21 cellular contexts compared by ENCODE assay signal in the genomic region with DNA sequence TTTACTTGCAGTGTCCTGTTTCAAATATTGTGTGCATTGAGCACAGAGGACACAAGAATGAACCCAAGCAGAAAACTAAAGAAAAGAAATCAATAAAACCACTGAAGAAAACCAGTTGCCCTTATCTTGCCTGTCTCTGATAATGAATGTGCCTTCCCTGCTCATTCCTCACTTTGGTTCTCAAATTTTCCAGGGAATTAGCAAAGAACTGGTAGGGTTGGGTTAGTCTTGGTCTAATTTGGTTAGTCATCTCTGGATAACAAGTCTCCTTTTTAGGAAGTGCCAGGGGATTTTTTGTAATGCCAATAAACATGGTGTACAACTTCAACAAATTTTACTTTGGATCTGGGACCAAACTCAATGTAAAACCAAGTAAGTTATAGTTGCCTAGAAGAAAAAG.
DNase-seq lines count a peak whose midpoint lies in the region; ATAC-seq and TF ChIP-seq lines count a peak whose summit lies in the region.
"Had no signal": no experiment of that assay in that cellular context is flagged by ENCODE, and none has a peak within 500 bp of the region (broad histone marks: within the 10 kb centered on the region; RNA-seq: fewer than 3 reads in every experiment).

No MANE protein-coding gene starts in this region.

- H3K4me1 ChIP-seq in Loucy (ENCODE audit: insufficient read depth, low read length, poor library complexity, severe bottlenecking), result peaks cover 56% of the 10 kb centered on the region

- H3K9ac ChIP-seq in Loucy (ENCODE audit: low read depth, low read length, poor library complexity, severe bottlenecking), result peak overlapping the region; percentile 45

- no peak overlapping the region for H3K4me3 ChIP-seq in Loucy (ENCODE audit: low read length, poor library complexity, severe bottlenecking)
- H3K4me3 ChIP-seq: right lobe of liver, tibial nerve had no signal

- peaks cover 57% of the 10 kb centered on the region; the same call in 1 of the 2 replicates for H3K36me3 ChIP-seq in Loucy (ENCODE audit: insufficient read depth, low read length)
- H3K36me3 ChIP-seq: right lobe of liver, tibial nerve had no signal

- H3F3A ChIP-seq in Loucy (ENCODE audit: low read depth), result 0 out of 2 replicates have a peak, but pooled peaks cover 6% of the 10 kb centered on the region

- no peaks in the 10 kb centered on the region for H3K9me3 ChIP-seq in Loucy (ENCODE audit: insufficient read depth, low read depth, low read length)
- H3K9me3 ChIP-seq: right lobe of liver, tibial nerve had no signal

- H3K79me2 ChIP-seq in Loucy (ENCODE audit: insufficient read depth, low read length), result peaks cover 96% of the 10 kb centered on the region

- TF ChIP-seq CTCF in Loucy (conservative IDR thresholded peaks at IDR 0.05; ENCODE audit: low read length) (no peak), nephron (IDR thresholded peaks at IDR 0.05; ENCODE audit: unreplicated experiment in 3 of 3) (no peak)

- H3K27me3 Mint-ChIP-seq in T-helper 2 cell treated with Interferon-gamma antibody and Interleukin-4, amounts not matched to agents 5 μg/mL and 100 μg/mL, for 36 hours (ENCODE audit: low read depth), result no peaks in the 10 kb centered on the region
- H3K27me3 Mint-ChIP-seq in activated naive CD8-positive, alpha-beta T cell treated with anti-CD3 and anti-CD28 coated beads, Interleukin-2, amount 50 U/mL, for 24 hours, result no peaks in the 10 kb centered on the region
- peaks cover 3% of the 10 kb centered on the region for H3K27me3 Mint-ChIP-seq in nephron (ENCODE audit: low read depth)
- H3K27me3 Mint-ChIP-seq: brain had no signal

- ATAC-seq in activated naive CD8-positive, alpha-beta T cell treated with anti-CD3 and anti-CD28 coated beads, Interleukin-2, amount 50 U/mL, for 24 hours, result no peak
- ATAC-seq in GM19351 (IDR thresholded peaks at IDR 0.05; ENCODE audit: unreplicated experiment) (no peak), HG02610 (IDR thresholded peaks at IDR 0.05; ENCODE audit: unreplicated experiment) (no peak)
- ATAC-seq: right lobe of liver had no signal

- no peaks in the 10 kb centered on the region for H3K9me2 ChIP-seq in Loucy (replicated peaks; ENCODE audit: low read depth, low read length)

- peak overlapping the region; percentile 86 for H3K4me3 Mint-ChIP-seq in T-helper 2 cell treated with Interferon-gamma antibody and Interleukin-4, amounts not matched to agents 5 μg/mL and 100 μg/mL, for 36 hours
- peak overlapping the region; percentile 86 for H3K4me3 Mint-ChIP-seq in activated naive CD8-positive, alpha-beta T cell treated with anti-CD3 and anti-CD28 coated beads, Interleukin-2, amount 50 U/mL, for 24 hours
- H3K4me3 Mint-ChIP-seq in nephron, result no peak overlapping the region
- H3K4me3 Mint-ChIP-seq: brain had no signal

- no peak for DNase-seq in T-helper 2 cell treated with Interferon-gamma antibody and Interleukin-4, amounts not matched to agents 5 μg/mL and 100 μg/mL, for 36 hours (ENCODE audit: low spot score)
- no peak for DNase-seq in T-helper 2 cell
- no peak for DNase-seq in activated naive CD8-positive, alpha-beta T cell treated with anti-CD3 and anti-CD28 coated beads, Interleukin-2, amount 50 U/mL, for 24 hours
- no peak for DNase-seq in stimulated activated CD4-positive, alpha-beta T cell treated with anti-CD3 and anti-CD28 coated beads, Interleukin-2, amount 100 ng/mL, for 24 hours
- DNase-seq: 8988T; dermis blood vessel endothelial cell; EL; H7; head of caudate nucleus; mesenchymal stem cell; NCI-H2029; NCI-H524 treated with DMSO at 0.1 percent for 48 hours; occipital lobe; right lobe of liver; stimulated activated CD4-positive, alpha-beta T cell treated with anti-CD3 and anti-CD28 coated beads, Interleukin-2, amount 100 ng/mL, for 48 hours had no signal

- peak overlapping the region; percentile 31 for H3K4me2 ChIP-seq in Loucy (ENCODE audit: low read depth, low read length, poor library complexity, severe bottlenecking)

- H3K9me3 Mint-ChIP-seq in T-helper 2 cell treated with Interferon-gamma antibody and Interleukin-4, amounts not matched to agents 5 μg/mL and 100 μg/mL, for 36 hours, result no peaks in the 10 kb centered on the region
- H3K9me3 Mint-ChIP-seq in activated naive CD8-positive, alpha-beta T cell treated with anti-CD3 and anti-CD28 coated beads, Interleukin-2, amount 50 U/mL, for 24 hours, result no peaks in the 10 kb centered on the region
- no peaks in the 10 kb centered on the region for H3K9me3 Mint-ChIP-seq in nephron
- H3K9me3 Mint-ChIP-seq: brain had no signal

- H3K27me3 ChIP-seq in Loucy (ENCODE audit: insufficient read depth, low read length, poor library complexity, severe bottlenecking), result no peaks in the 10 kb centered on the region
- H3K27me3 ChIP-seq: right lobe of liver, tibial nerve had no signal

- H4K20me1 ChIP-seq in Loucy (ENCODE audit: insufficient read depth, low read length, poor library complexity, severe bottlenecking), result peaks cover 31% of the 10 kb centered on the region

- H3K27ac Mint-ChIP-seq in T-helper 2 cell treated with Interferon-gamma antibody and Interleukin-4, amounts not matched to agents 5 μg/mL and 100 μg/mL, for 36 hours, result peak overlapping the region; percentile 90
- H3K27ac Mint-ChIP-seq in activated naive CD8-positive, alpha-beta T cell treated with anti-CD3 and anti-CD28 coated beads, Interleukin-2, amount 50 U/mL, for 24 hours, result peak overlapping the region; percentile 99
- peak overlapping the region; percentile 61 to 81 (median 76) for H3K27ac Mint-ChIP-seq in nephron

- no peak overlapping the region for H2AFZ ChIP-seq in Loucy (ENCODE audit: low read length)

- peaks cover 90% of the 10 kb centered on the region for H3K36me3 Mint-ChIP-seq in T-helper 2 cell treated with Interferon-gamma antibody and Interleukin-4, amounts not matched to agents 5 μg/mL and 100 μg/mL, for 36 hours (ENCODE audit: low read depth)
- peaks cover 91% of the 10 kb centered on the region for H3K36me3 Mint-ChIP-seq in activated naive CD8-positive, alpha-beta T cell treated with anti-CD3 and anti-CD28 coated beads, Interleukin-2, amount 50 U/mL, for 24 hours (ENCODE audit: low read depth)
- no peaks in the 10 kb centered on the region for H3K36me3 Mint-ChIP-seq in nephron (ENCODE audit: low read depth)
- H3K36me3 Mint-ChIP-seq: brain had no signal

- H3K4me1 Mint-ChIP-seq in T-helper 2 cell treated with Interferon-gamma antibody and Interleukin-4, amounts not matched to agents 5 μg/mL and 100 μg/mL, for 36 hours (ENCODE audit: low read depth), result peaks cover 80% of the 10 kb centered on the region
- H3K4me1 Mint-ChIP-seq in activated naive CD8-positive, alpha-beta T cell treated with anti-CD3 and anti-CD28 coated beads, Interleukin-2, amount 50 U/mL, for 24 hours, result peaks cover 93% of the 10 kb centered on the region
- H3K4me1 Mint-ChIP-seq in nephron, result peaks cover 42% of the 10 kb centered on the region

Comparison
In these comparisons a context has a peak if more than half of its experiments do, and no peak if none do; other contexts are left out.
1. H3K4me3 Mint-ChIP-seq: peak in T-helper 2 cell treated with Interferon-gamma antibody and Interleukin-4, amounts not matched to agents 5 μg/mL and 100 μg/mL, for 36 hours (single experiment) and activated naive CD8-positive, alpha-beta T cell treated with anti-CD3 and anti-CD28 coated beads, Interleukin-2, amount 50 U/mL, for 24 hours (single experiment); none in nephron (0 of 3).
2. Peak in every context shown above with its lines, with median percentiles within 50 percentile points of each other: H3K27ac Mint-ChIP-seq.